In genomic region chr2:150542172-150542571, GRCh38 we compare ENCODE assay signal across 19 cellular contexts.
"Had no signal": no experiment of that assay in that cellular context is flagged by ENCODE, and none has a peak within 500 bp of the region (broad histone marks: within the 10 kb centered on the region; RNA-seq: fewer than 3 reads in every experiment).

No MANE protein-coding gene starts in this region.

- H3K36me3 Mint-ChIP-seq: immature natural killer cell, memory B cell, mesothelial cell of epicardium had no signal

- H3K27me3 Mint-ChIP-seq: memory B cell had no signal

- H3K4me3 Mint-ChIP-seq: immature natural killer cell, memory B cell, mesothelial cell of epicardium had no signal

- DNase-seq: hippocampal formation, hypothalamus, immature natural killer cell, islet precursor cell, kidney glomerular epithelial cell, left cardiac atrium, left colon, left ventricle myocardium inferior, left ventricle myocardium superior, lower lobe of right lung, mammary epithelial cell, mesenchymal stem cell, mesendoderm, midbrain, mucosa of descending colon had no signal

- ATAC-seq: left cardiac atrium, left colon, left lobe of liver, left lung, left ventricle myocardium superior, lower lobe of right lung, mucosa of descending colon had no signal

- H3K4me1 Mint-ChIP-seq: immature natural killer cell, memory B cell had no signal

- H3K27ac Mint-ChIP-seq: immature natural killer cell, memory B cell, mesothelial cell of epicardium had no signal

- H3K9me3 Mint-ChIP-seq: memory B cell had no signal
